8 cellular contexts compared by ENCODE assay signal in the genomic region with DNA sequence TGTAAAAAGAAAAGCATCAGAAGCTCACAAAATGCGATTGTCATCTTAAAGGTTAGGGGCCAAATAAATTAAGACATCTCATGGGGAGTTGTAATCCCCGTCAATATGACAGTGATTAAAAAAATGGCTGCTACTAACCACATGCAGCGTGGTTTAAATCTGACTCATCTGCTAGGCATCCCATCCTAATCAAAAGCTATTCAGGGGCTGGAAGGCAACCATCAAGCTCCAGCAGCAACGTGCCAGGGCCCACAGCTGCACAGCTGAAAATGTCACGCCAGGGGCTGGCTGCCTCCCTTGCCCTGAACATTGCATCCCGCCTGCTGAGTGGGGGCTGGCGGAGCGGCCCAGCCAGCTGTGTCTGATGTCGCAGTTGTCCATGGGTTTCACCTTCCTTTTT.
A peak's percentile ranks its signal among the peaks of the same experiment; 100 is the strongest.
DNase-seq lines count a peak whose midpoint lies in the region; ATAC-seq, FAIRE-seq and TF ChIP-seq lines count a peak whose summit lies in the region.

No MANE protein-coding gene starts in this region.

- in situ Hi-C loops in G401 (cut with HindIII; ENCODE audit: low sequenced_read_pairs) = no loop called here

- DNase-seq in G401 (ENCODE audit: low spot score) = peak; percentile 75
- peak; percentile 91 for DNase-seq in SW480 (ENCODE audit: low spot score)
- DNase-seq in head of caudate nucleus = peak; percentile 52 to 91 (median 79)
- peak in 1 of 6 donors; percentile 16 for DNase-seq in pancreas
- no peak for DNase-seq in NCI-H69 (lab: John Stamatoyannopoulos, UW)
- DNase-seq in HuH-7 (ENCODE audit: low spot score) = no peak
- DNase-seq in activated naive CD8-positive, alpha-beta T cell treated with anti-CD3 and anti-CD28 coated beads for 36 hours = no peak

- peaks cover 4% of the 10 kb centered on the region for H3K36me3 Mint-ChIP-seq in activated naive CD8-positive, alpha-beta T cell treated with anti-CD3 and anti-CD28 coated beads for 36 hours

- WGBS in pancreas, 2 donors = 84 to 90% methylated on average over 9 of the region's 9 CpGs

- no peak overlapping the region for H3K4me3 ChIP-seq in pancreas

- FAIRE-seq in pancreas (lab: Jason Lieb, UNC) = no peak

- no peak overlapping the region for H3K27ac Mint-ChIP-seq in activated naive CD8-positive, alpha-beta T cell treated with anti-CD3 and anti-CD28 coated beads for 36 hours

- H3K27ac ChIP-seq in pancreas = no peak overlapping the region

- no peaks in the 10 kb centered on the region for H3K9me3 ChIP-seq in pancreas

- H3K4me1 ChIP-seq in pancreas = no peaks in the 10 kb centered on the region

- no peaks in the 10 kb centered on the region for H3K27me3 ChIP-seq in pancreas

- H3K4me3 Mint-ChIP-seq in activated naive CD8-positive, alpha-beta T cell treated with anti-CD3 and anti-CD28 coated beads for 36 hours = no peak overlapping the region

- TF ChIP-seq CTCF in pancreas (IDR thresholded peaks at IDR 0.05) = no peak

- intact Hi-C loops in head of caudate nucleus (cut with DNase I) (no loop called here), pancreas (cut with DNase I) (no loop called here)

- peak in 3 of 4 donors; percentile 29 to 67 (median 57) for ATAC-seq in pancreas
- no peak for ATAC-seq in GM18873 (IDR thresholded peaks at IDR 0.05; ENCODE audit: low FRiP score, unreplicated experiment)

- H3K4me1 Mint-ChIP-seq in activated naive CD8-positive, alpha-beta T cell treated with anti-CD3 and anti-CD28 coated beads for 36 hours = no peaks in the 10 kb centered on the region

- H3K27me3 Mint-ChIP-seq in activated naive CD8-positive, alpha-beta T cell treated with anti-CD3 and anti-CD28 coated beads for 36 hours = peaks cover 23% of the 10 kb centered on the region

- H3K9me3 Mint-ChIP-seq in activated naive CD8-positive, alpha-beta T cell treated with anti-CD3 and anti-CD28 coated beads for 36 hours = peaks cover 15% of the 10 kb centered on the region

- H3K36me3 ChIP-seq in pancreas = no peaks in the 10 kb centered on the region

Comparison
In these comparisons a context has a peak if more than half of its experiments do, and no peak if none do; other contexts are left out.
1. DNase-seq: peak in G401 (single experiment), SW480 (single experiment) and head of caudate nucleus (42 of 42); none in NCI-H69 (single experiment), HuH-7 (single experiment) and activated naive CD8-positive, alpha-beta T cell treated with anti-CD3 and anti-CD28 coated beads for 36 hours (single experiment).